ENCODE assay signal across 9 cellular contexts in genomic region chr10:22433875-22434274, GRCh38.
DNase-seq lines count a peak whose midpoint lies in the region; ATAC-seq and TF ChIP-seq lines count a peak whose summit lies in the region.
"Had no signal": no experiment of that assay in that cellular context is flagged by ENCODE, and none has a peak within 500 bp of the region (broad histone marks: within the 10 kb centered on the region; RNA-seq: fewer than 3 reads in every experiment).

No MANE protein-coding gene starts in this region.

- no peaks in the 10 kb centered on the region for H3K36me3 ChIP-seq in GM23338 (ENCODE audit: insufficient read depth)
- H3K36me3 ChIP-seq in SJCRH30, result no peaks in the 10 kb centered on the region

- H3K27me3 ChIP-seq in GM23338 (ENCODE audit: insufficient read depth) (peaks cover 48% of the 10 kb centered on the region), SJCRH30 (no peaks in the 10 kb centered on the region)

- peaks cover 23% of the 10 kb centered on the region for H3K4me1 Mint-ChIP-seq in GM23338
- peaks cover 49% of the 10 kb centered on the region for H3K4me1 Mint-ChIP-seq in stimulated activated memory B cell treated with anti-CD40 and anti-IgM and Interleukin-4, amounts not matched to agents 10 μg/mL and 1 μg/mL and 100 μg/mL, for 72 hours

- peaks cover 10% of the 10 kb centered on the region; the same call in 1 of the 2 replicates for H3F3A ChIP-seq in GM23338 (replicated peaks; ENCODE audit: low read depth)

- no peaks in the 10 kb centered on the region for H3K9me2 ChIP-seq in GM23338 (ENCODE audit: insufficient read depth)

- no peak overlapping the region for H2AFZ ChIP-seq in GM23338

- no peak overlapping the region for H3K4me2 ChIP-seq in GM23338

- H3K9me3 ChIP-seq in SJCRH30 (replicated peaks), result no peaks in the 10 kb centered on the region

- H3K27ac Mint-ChIP-seq in GM23338, result no peak overlapping the region
- peak overlapping the region; percentile 49 for H3K27ac Mint-ChIP-seq in stimulated activated memory B cell treated with anti-CD40 and anti-IgM and Interleukin-4, amounts not matched to agents 10 μg/mL and 1 μg/mL and 100 μg/mL, for 72 hours
- H3K27ac Mint-ChIP-seq: memory B cell had no signal

- 0 out of 2 replicates have a peak, but pooled peaks cover 12% of the 10 kb centered on the region for H4K20me1 ChIP-seq in GM23338 (replicated peaks; ENCODE audit: insufficient read depth)

- peaks cover 36% of the 10 kb centered on the region for H3K27me3 Mint-ChIP-seq in GM23338 (ENCODE audit: insufficient read depth, low read depth, poor library complexity)
- H3K27me3 Mint-ChIP-seq in stimulated activated memory B cell treated with anti-CD40 and anti-IgM and Interleukin-4, amounts not matched to agents 10 μg/mL and 1 μg/mL and 100 μg/mL, for 72 hours, result peaks cover 13% of the 10 kb centered on the region

- H3K79me2 ChIP-seq in GM23338 (replicated peaks; ENCODE audit: insufficient read depth), result no peaks in the 10 kb centered on the region

- no peak for ATAC-seq in GM23338
- ATAC-seq in stimulated activated memory B cell treated with anti-CD40 and anti-IgM and Interleukin-4, amounts not matched to agents 10 μg/mL and 1 μg/mL and 100 μg/mL, for 72 hours, result no peak

- H3K4me1 ChIP-seq in GM23338 (ENCODE audit: insufficient read depth), result peaks cover 13% of the 10 kb centered on the region
- peaks cover 38% of the 10 kb centered on the region for H3K4me1 ChIP-seq in SJCRH30

- no peak overlapping the region for H3K27ac ChIP-seq in GM23338 (ENCODE audit: low read depth)
- peak overlapping the region; percentile 71 for H3K27ac ChIP-seq in SJCRH30

- H3K9me3 Mint-ChIP-seq in GM23338, result no peaks in the 10 kb centered on the region
- H3K9me3 Mint-ChIP-seq in stimulated activated memory B cell treated with anti-CD40 and anti-IgM and Interleukin-4, amounts not matched to agents 10 μg/mL and 1 μg/mL and 100 μg/mL, for 72 hours, result no peaks in the 10 kb centered on the region

- H3K4me3 Mint-ChIP-seq in GM23338, result no peak overlapping the region
- no peak overlapping the region for H3K4me3 Mint-ChIP-seq in stimulated activated memory B cell treated with anti-CD40 and anti-IgM and Interleukin-4, amounts not matched to agents 10 μg/mL and 1 μg/mL and 100 μg/mL, for 72 hours
- H3K4me3 Mint-ChIP-seq: memory B cell had no signal

- TF ChIP-seq CTCF in GM23338 (conservative IDR thresholded peaks at IDR 0.05; ENCODE audit: low read depth in 2 of 2), result no peak
- TF ChIP-seq CTCF in fibroblast of mammary gland (conservative IDR thresholded peaks at IDR 0.05; ENCODE audit: control insufficient read depth, insufficient read depth, low read depth, low read length), result no peak

- H3K4me3 ChIP-seq in GM23338 (no peak overlapping the region), SJCRH30 (no peak overlapping the region), fibroblast of mammary gland (ENCODE audit: control insufficient read depth, low read depth, low read length) (no peak overlapping the region)

- no peaks in the 10 kb centered on the region for H3K36me3 Mint-ChIP-seq in GM23338 (ENCODE audit: low read depth)
- no peaks in the 10 kb centered on the region for H3K36me3 Mint-ChIP-seq in stimulated activated memory B cell treated with anti-CD40 and anti-IgM and Interleukin-4, amounts not matched to agents 10 μg/mL and 1 μg/mL and 100 μg/mL, for 72 hours
- H3K36me3 Mint-ChIP-seq: memory B cell had no signal

- DNase-seq in GM23338 (ENCODE audit: low spot score), result peak; percentile 30
- DNase-seq in SJCRH30, result peak in 1 of 2 experiments; percentile 67
- peak; percentile 95 for DNase-seq in fibroblast of mammary gland (ENCODE audit: low read depth)
- no peak for DNase-seq in SKM-1 treated with dmso at 0.1 percent for 144 hours (lab: John Stamatoyannopoulos, UW; ENCODE audit: unreplicated experiment)
- DNase-seq in Ammon's horn (ENCODE audit: low spot score), result no peak
- DNase-seq in mucosa of gallbladder (ENCODE audit: low spot score), result no peak
- DNase-seq: NCI-H2227 treated with DMSO at 0.1 percent for 48 hours had no signal

TF ChIP-seq in GM23338, 12 proteins besides CTCF, POLR2A, EP300 and RAD21:
- no peak for TF ChIP-seq STAT1 (IDR thresholded peaks at IDR 0.05; ENCODE audit: unreplicated experiment)
- no peak for TF ChIP-seq NANOG (IDR thresholded peaks at IDR 0.05; ENCODE audit: borderline replicate concordance)
- no peak for TF ChIP-seq CREB1 (CRISPR knock-in tag; IDR thresholded peaks at IDR 0.05; ENCODE audit: low read depth)
- no peak for TF ChIP-seq ZNF462 (CRISPR knock-in tag; IDR thresholded peaks at IDR 0.05)
- no peak for TF ChIP-seq JUNB (IDR thresholded peaks at IDR 0.05; ENCODE audit: unreplicated experiment)
- no peak for TF ChIP-seq EZH2 (IDR thresholded peaks at IDR 0.05; ENCODE audit: low read depth, unreplicated experiment)

Comparison
In these comparisons a context has a peak if more than half of its experiments do, and no peak if none do; other contexts are left out.
1. DNase-seq: peak in GM23338 (single experiment) and fibroblast of mammary gland (single experiment); none in SKM-1 treated with dmso at 0.1 percent for 144 hours (single experiment), Ammon's horn (single experiment) and mucosa of gallbladder (single experiment).